17 cellular contexts compared by ENCODE assay signal in genomic region chr2:28415010-28415409, GRCh38. TPM values are rescaled to one million over a fixed set of nuclear protein-coding genes. Genes with fewer than 3 reads are reported as not detected.
DNase-seq lines count a peak whose midpoint lies in the region; ATAC-seq, FAIRE-seq and TF ChIP-seq lines count a peak whose summit lies in the region.
"Had no signal": no experiment of that assay in that cellular context is flagged by ENCODE, and none has a peak within 500 bp of the region (broad histone marks: within the 10 kb centered on the region; RNA-seq: fewer than 3 reads in every experiment).

No MANE protein-coding gene starts in this region.

- H3K9ac ChIP-seq in H9 (ENCODE audit: extremely low read depth, insufficient read length, low read length) (no peak overlapping the region), rectal smooth muscle tissue (ENCODE audit: low read length) (no peak overlapping the region), kidney (ENCODE audit: low read length in 2 of 2) (no peak overlapping the region)

- no peak overlapping the region for H2BK120ac ChIP-seq in H9 (ENCODE audit: low read depth, low read length, poor library complexity, severe bottlenecking)

- POLR2A ChIA-PET in WTC11 (lab: Charles Lee): no interaction called here

- H3K4me2 ChIP-seq in H9 (ENCODE audit: insufficient read depth, insufficient read length, low read length): no peak overlapping the region

- H4K91ac ChIP-seq in H9 (ENCODE audit: insufficient read length, low read depth, low read length): no peak overlapping the region

- FAIRE-seq in kidney (lab: Jason Lieb, UNC): no peak

- no peak overlapping the region for H2BK12ac ChIP-seq in H9 (ENCODE audit: insufficient read length, low read depth, low read length)

- H3K79me2 ChIP-seq in H9 (ENCODE audit: insufficient read depth, low read length): no peaks in the 10 kb centered on the region

- no peak overlapping the region for H3K14ac ChIP-seq in H9 (ENCODE audit: insufficient read depth, low read length)

- H3K4me1 Mint-ChIP-seq in H9 (peaks cover 9 to 27% of the 10 kb centered on the region in 2 experiments), WTC11 (peaks cover 18% of the 10 kb centered on the region)

- no peak overlapping the region for H4K8ac ChIP-seq in H9 (replicated peaks; ENCODE audit: insufficient read length, low read depth, low read length)

- H3K27me3 ChIP-seq in H9 (ENCODE audit: insufficient read depth, low read length) (no peaks in the 10 kb centered on the region), rectal smooth muscle tissue (ENCODE audit: control insufficient read depth, insufficient read depth, low read length) (no peaks in the 10 kb centered on the region), lower lobe of right lung (ENCODE audit: low read depth) (no peaks in the 10 kb centered on the region)
- H3K27me3 ChIP-seq: testis had no signal

- no peak overlapping the region for H2AK5ac ChIP-seq in H9 (ENCODE audit: insufficient read length, low read length)

- no peaks in the 10 kb centered on the region for H4K20me1 ChIP-seq in H9 (ENCODE audit: control insufficient read depth, insufficient read depth, insufficient read length)

- H3K4me3 ChIP-seq in rectal smooth muscle tissue (ENCODE audit: low read length) (no peak overlapping the region), lower lobe of right lung (no peak overlapping the region), kidney (ENCODE audit: low read length in 2 of 2) (no peak overlapping the region)
- H3K4me3 ChIP-seq: testis had no signal

- H3K36me3 ChIP-seq in rectal smooth muscle tissue (ENCODE audit: control insufficient read depth, insufficient read depth, low read length) (peaks cover 30% of the 10 kb centered on the region), lower lobe of right lung (peaks cover 77% of the 10 kb centered on the region), kidney (ENCODE audit: control insufficient read depth in 1 of 2, insufficient read depth in 2 of 2, low read length in 2 of 2) (peaks cover 45 to 54% of the 10 kb centered on the region in 2 donors)

- no peaks in the 10 kb centered on the region for H3K79me1 ChIP-seq in H9 (ENCODE audit: insufficient read depth, low read depth, low read length, poor library complexity, severe bottlenecking)

- H3K18ac ChIP-seq in H9 (ENCODE audit: insufficient read length, low read depth, low read length): peak overlapping the region; percentile 7

- H3K4me3 Mint-ChIP-seq in H9 (no peak overlapping the region), WTC11 (no peak overlapping the region)

- H3K27ac ChIP-seq in H9 (ENCODE audit: insufficient read length, low read depth, low read length): no peak overlapping the region
- H3K27ac ChIP-seq in rectal smooth muscle tissue (ENCODE audit: low read depth, low read length): peak overlapping the region; percentile 4
- H3K27ac ChIP-seq in lower lobe of right lung: no peak overlapping the region
- no peak overlapping the region for H3K27ac ChIP-seq in kidney (ENCODE audit: low read depth in 2 of 2, low read length in 2 of 2)
- H3K27ac ChIP-seq: testis had no signal

- H3K9me3 Mint-ChIP-seq in H9: no peaks in the 10 kb centered on the region
- H3K9me3 Mint-ChIP-seq in WTC11: no peaks in the 10 kb centered on the region

- ATAC-seq in WTC11: peak; percentile 14; the same call in 1 of the 2 replicates
- peak; percentile 0 to 25 for ATAC-seq in left cardiac atrium
- no peak for ATAC-seq in lower lobe of right lung
- ATAC-seq: SK-N-SH treated with all-trans-retinoic acid at 6 μM for 48 hours had no signal

- DNase-seq in H9 (no peak), WTC11 (ENCODE audit: low spot score) (no peak), left cardiac atrium (no peak), DMS 273 (lab: John Stamatoyannopoulos, UW; ENCODE audit: unreplicated experiment) (no peak), lower lobe of right lung (no peak), kidney (no peak), NCI-H82 treated with DMSO at 0.1 percent for 48 hours (lab: John Stamatoyannopoulos, UW; ENCODE audit: unreplicated experiment) (no peak)
- DNase-seq: cortex of kidney; DMS79 treated with DMSO at 0.1 percent for 48 hours; HCEC 1CT; NCI-H1105 treated with DMSO at 0.1 percent for 48 hours; NCI-H2227 treated with DMSO at 0.1 percent for 48 hours; occipital lobe; stimulated activated CD4-positive, alpha-beta T cell treated with anti-CD3 and anti-CD28 coated beads, Interleukin-12 subunit alpha, Interleukin-12 subunit beta, amount 100 ng/mL, for 4 hours; testis had no signal

- no peaks in the 10 kb centered on the region for H3K23me2 ChIP-seq in H9 (ENCODE audit: insufficient read length, low read depth, low read length, poor library complexity, severe bottlenecking)

- no peak overlapping the region for H2BK20ac ChIP-seq in H9 (ENCODE audit: low read depth, low read length, poor library complexity, severe bottlenecking)

- TF ChIP-seq CTCF in H9 (conservative IDR thresholded peaks at IDR 0.05): no peak
- no peak for TF ChIP-seq CTCF in WTC11 (IDR thresholded peaks at IDR 0.05)
- no peak for TF ChIP-seq CTCF in lower lobe of right lung (IDR thresholded peaks at IDR 0.05)
- no peak for TF ChIP-seq CTCF in kidney (IDR thresholded peaks at IDR 0.05; ENCODE audit: borderline replicate concordance, extremely low read depth, insufficient read depth)

- no CpG with 5 or more reads among the region's 13 CpGs for WGBS in H9 (ENCODE audit: extremely low coverage, insufficient read length, low lambda C conversion rate)

- H3K9me3 ChIP-seq in H9 (ENCODE audit: control insufficient read depth, low read depth, low read length) (no peaks in the 10 kb centered on the region), lower lobe of right lung (no peaks in the 10 kb centered on the region), kidney (ENCODE audit: control insufficient read depth in 1 of 2, low read length in 2 of 2) (no peaks in the 10 kb centered on the region)
- H3K9me3 ChIP-seq: testis had no signal

- no peak overlapping the region for H3K4ac ChIP-seq in H9 (ENCODE audit: low read depth, low read length)

- H3K4me1 ChIP-seq in H9 (ENCODE audit: insufficient read depth, low read length): peaks cover 2% of the 10 kb centered on the region; the same call in 1 of the 2 replicates
- peaks cover 12% of the 10 kb centered on the region for H3K4me1 ChIP-seq in rectal smooth muscle tissue (ENCODE audit: control insufficient read depth, insufficient read depth, low read length)
- H3K4me1 ChIP-seq in lower lobe of right lung: peaks cover 41% of the 10 kb centered on the region
- peaks cover 5 to 7% of the 10 kb centered on the region in 2 donors for H3K4me1 ChIP-seq in kidney (ENCODE audit: control insufficient read depth in 1 of 2, insufficient read depth in 1 of 2, low read depth in 1 of 2, low read length in 2 of 2)

- intact Hi-C loops in left cardiac atrium (cut with DNase I) (no loop called here), lower lobe of right lung (cut with DNase I) (no loop called here), kidney (cut with DNase I) (no loop called here)

- no peak overlapping the region for H3T11ph ChIP-seq in H9 (ENCODE audit: low read length)

- no peak overlapping the region for H4K5ac ChIP-seq in H9 (ENCODE audit: insufficient read length, low read depth, low read length)

- H3K27ac Mint-ChIP-seq in H9: peak overlapping the region in 2 of 3 experiments; percentile 68 to 70; a peak in 4 of 7 replicates
- no peak overlapping the region; the same call in 1 of the 2 replicates for H3K27ac Mint-ChIP-seq in WTC11

- H2BK15ac ChIP-seq in H9 (ENCODE audit: low read depth, low read length): no peak overlapping the region

- no peak overlapping the region for H2AFZ ChIP-seq in H9 (ENCODE audit: low read length)

- H3K27me3 Mint-ChIP-seq in H9 (ENCODE audit: low read depth) (no peaks in the 10 kb centered on the region), WTC11 (ENCODE audit: low read depth) (no peaks in the 10 kb centered on the region)

- no peak overlapping the region for H2BK5ac ChIP-seq in H9 (ENCODE audit: insufficient read length, low read length)

- CTCF ChIA-PET in WTC11 (lab: Charles Lee): interaction anchor here (2.6 kb wide), 1 partner anchor 691 kb away, joined by 16 read pairs; no protein-coding TSS in a partner anchor

- no peak overlapping the region for H3K23ac ChIP-seq in H9 (ENCODE audit: insufficient read length, low read depth, low read length)

- H3K36me3 Mint-ChIP-seq in H9 (ENCODE audit: insufficient read depth in 1 of 3, low read depth in 3 of 3) (peaks cover 3 to 14% (median 11%) of the 10 kb centered on the region in 3 experiments; a peak in 4 of 7 replicates), WTC11 (peaks cover 4% of the 10 kb centered on the region)

- no peak overlapping the region for H3K56ac ChIP-seq in H9 (ENCODE audit: insufficient read length, low read depth, low read length)

TF ChIP-seq in WTC11, 78 proteins besides CTCF, POLR2A, EP300 and RAD21 (continues in another document):
- TF ChIP-seq ETV6 (CRISPR knock-in tag; IDR thresholded peaks at IDR 0.05) (no peak), ZNF423 (CRISPR knock-in tag; IDR thresholded peaks at IDR 0.05) (no peak), AFF4 (CRISPR knock-in tag; IDR thresholded peaks at IDR 0.05; ENCODE audit: borderline replicate concordance) (no peak)

RNA-seq across cellular contexts. Expression of gene FOSL2, which starts 22.4 kb away (rescaled TPM):
- total RNA-seq in H9 (2021) (7.3 and 7.4 TPM in 2 replicates), WTC11 (2021) (3.9 to 4.5 TPM (median 4.0 TPM) in 3 replicates), left cardiac atrium (100 to 1,000 TPM in 1 of 2 donors, 10 to 100 TPM in 1; 66.6 to 140 TPM), lower lobe of right lung (74.9 TPM), kidney (149 TPM)
- polyA plus RNA-seq in kidney (ENCODE audit: insufficient read depth, low read depth, low replicate concordance): 20.6 TPM

Comparison
In these comparisons a context has a peak if more than half of its experiments do, and no peak if none do; other contexts are left out.
1. ATAC-seq: peak in WTC11 (single experiment) and left cardiac atrium (2 of 2); none in lower lobe of right lung (0 of 2).